1 cellular context compared by ENCODE assay signal in genomic region chr1:167362638-167363037, GRCh38.
TF ChIP-seq lines count a peak whose summit lies in the region.

No MANE protein-coding gene starts in this region.

TF ChIP-seq in H1, 55 proteins besides CTCF, POLR2A, EP300 and RAD21:
- TF ChIP-seq CHD7 (IDR thresholded peaks at IDR 0.05; ENCODE audit: insufficient replicate concordance, low read length) (no peak), RXRA (IDR thresholded peaks at IDR 0.05; ENCODE audit: insufficient read depth, low read depth, low read length) (no peak), BCL11A (IDR thresholded peaks at IDR 0.05; ENCODE audit: low read depth in 2 of 2, low read length in 2 of 2) (no peak), RBBP5 (IDR thresholded peaks at IDR 0.05; ENCODE audit: borderline replicate concordance, low read depth, low read length) (no peak), PHF8 (conservative IDR thresholded peaks at IDR 0.05; ENCODE audit: low read depth, low read length) (no peak), TBP (IDR thresholded peaks at IDR 0.05; ENCODE audit: low read depth, low read length) (no peak), SIRT6 (IDR thresholded peaks at IDR 0.05; ENCODE audit: low read length) (no peak), NANOG (IDR thresholded peaks at IDR 0.05; ENCODE audit: insufficient read depth, low read depth, low read length, poor library complexity, severe bottlenecking) (no peak), HDAC6 (IDR thresholded peaks at IDR 0.05; ENCODE audit: low read depth, low read length) (no peak), GABPA (IDR thresholded peaks at IDR 0.05; ENCODE audit: borderline replicate concordance, insufficient read depth, low read length) (no peak), RFX5 (IDR thresholded peaks at IDR 0.05; ENCODE audit: borderline replicate concordance, low read depth, low read length) (no peak), ASH2L (IDR thresholded peaks at IDR 0.05; ENCODE audit: low read length) (no peak), CHD1 (IDR thresholded peaks at IDR 0.05; ENCODE audit: low read depth, low read length) (no peak), CTBP2 (IDR thresholded peaks at IDR 0.05; ENCODE audit: borderline replicate concordance, insufficient read depth, insufficient read length, low read length) (no peak), SP2 (IDR thresholded peaks at IDR 0.05; ENCODE audit: low read length) (no peak), SRF (IDR thresholded peaks at IDR 0.05; ENCODE audit: low read depth, low read length) (no peak), ZNF274 (IDR thresholded peaks at IDR 0.05; ENCODE audit: borderline replicate concordance, extremely low read depth, low read length) (no peak), NRF1 (IDR thresholded peaks at IDR 0.05; ENCODE audit: low read depth, low read length) (no peak)
